In the genomic region with DNA sequence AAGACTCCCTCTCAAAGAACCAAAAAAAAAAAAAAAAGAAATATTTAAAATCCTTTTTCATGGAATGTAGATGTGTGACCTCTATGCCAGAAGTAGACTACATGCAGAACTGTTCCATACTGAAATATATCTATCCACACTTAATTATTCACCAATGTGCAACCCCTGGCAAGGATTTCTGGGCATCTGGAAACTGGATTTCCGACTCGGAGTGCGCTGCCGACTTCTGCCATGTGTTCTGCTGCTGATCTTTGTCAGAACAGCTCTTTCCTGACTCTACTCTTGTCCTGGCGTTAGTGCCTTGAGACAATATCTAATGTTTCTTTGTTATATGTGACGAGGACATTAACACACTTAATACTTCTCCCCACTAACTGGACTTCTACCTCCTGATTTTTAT, we compare ENCODE assay signal across 25 cellular contexts. TPM values are rescaled to one million over a fixed set of nuclear protein-coding genes. Genes with fewer than 3 reads are reported as not detected.
"Had no signal": no experiment of that assay in that cellular context is flagged by ENCODE, and none has a peak within 500 bp of the region (broad histone marks: within the 10 kb centered on the region; RNA-seq: fewer than 3 reads in every experiment).

No MANE protein-coding gene starts in this region.

- H3K36me3 ChIP-seq: left ventricle myocardium inferior, ovary, right atrium auricular region, right lobe of liver, thyroid gland, upper lobe of left lung, vagina had no signal

- H3K4me3 ChIP-seq: left ventricle myocardium inferior, lung, mucosa of descending colon, ovary, right atrium auricular region, right lobe of liver, smooth muscle cell, stomach, testis, thyroid gland, transverse colon, upper lobe of left lung, vagina had no signal

- DNase-seq: islet precursor cell; left ventricle myocardium inferior; mesendoderm; midbrain; mucosa of descending colon; naive thymus-derived CD4-positive, alpha-beta T cell; ovary; stimulated activated CD4-positive, alpha-beta T cell treated with anti-CD3 and anti-CD28 coated beads, Interleukin-12 subunit alpha, Interleukin-12 subunit beta, amount 100 ng/mL, for 4 hours; stimulated activated CD4-positive, alpha-beta T cell treated with anti-CD3 and anti-CD28 coated beads, Interleukin-15, amount 100 ng/mL, for 24 hours; stimulated activated CD4-positive, alpha-beta T cell treated with anti-CD3 and anti-CD28 coated beads, Interleukin-2, amount 100 ng/mL, for 24 hours; stimulated activated CD4-positive, alpha-beta T cell treated with anti-CD3 and anti-CD28 coated beads, Interleukin-4, amount 100 ng/mL, for 1 hour; stimulated activated naive B cell treated with anti-CD40 and anti-IgM and Interleukin-4, amounts not matched to agents 10 μg/mL and 1 μg/mL and 100 μg/mL, for 72 hours; stimulated activated naive CD8-positive, alpha-beta T cell treated with anti-CD3 and anti-CD28 coated beads, Interleukin-15, Interleukin-2, amounts not matched to agents 100 U/mL and 50 U/mL, for 24 hours; stomach; testis; thyroid gland; transverse colon; upper lobe of left lung had no signal

- H3K9me3 ChIP-seq: left ventricle myocardium inferior, mucosa of descending colon, ovary, right atrium auricular region, right lobe of liver, stomach, testis, thyroid gland, transverse colon, upper lobe of left lung, vagina had no signal

- H3K4me1 ChIP-seq: left ventricle myocardium inferior, right atrium auricular region, right lobe of liver, thyroid gland, vagina had no signal

- H3K27ac ChIP-seq: left ventricle myocardium inferior, ovary, right atrium auricular region, right lobe of liver, testis, thyroid gland, upper lobe of left lung, vagina had no signal

- H3K4me2 ChIP-seq: smooth muscle cell had no signal

- ATAC-seq: mucosa of descending colon; naive thymus-derived CD4-positive, alpha-beta T cell; natural killer cell treated with Interleukin-12 subunit alpha and Interleukin-12 subunit beta and Interleukin-15 and Interleukin-18, amount 100 ng/mL, for 72 hours; right lobe of liver; stimulated activated naive B cell treated with anti-CD40 and anti-IgM and Interleukin-4, amounts not matched to agents 10 μg/mL and 1 μg/mL and 100 μg/mL, for 72 hours; stimulated activated naive CD8-positive, alpha-beta T cell treated with anti-CD3 and anti-CD28 coated beads, Interleukin-15, Interleukin-2, amounts not matched to agents 100 U/mL and 50 U/mL, for 24 hours had no signal

- H3K27me3 ChIP-seq: ovary, right atrium auricular region, right lobe of liver, stomach, testis, thyroid gland, transverse colon, upper lobe of left lung, vagina had no signal

RNA-seq across cellular contexts. Expression of a gene that starts 11.7 kb away (rescaled TPM):
- total RNA-seq: myocyte; naive thymus-derived CD4-positive, alpha-beta T cell; natural killer cell treated with Interleukin-12 subunit alpha and Interleukin-12 subunit beta and Interleukin-15 and Interleukin-18, amount 100 ng/mL, for 72 hours had no signal
- polyA plus RNA-seq: naive thymus-derived CD4-positive, alpha-beta T cell had no signal
